In the genomic region with DNA sequence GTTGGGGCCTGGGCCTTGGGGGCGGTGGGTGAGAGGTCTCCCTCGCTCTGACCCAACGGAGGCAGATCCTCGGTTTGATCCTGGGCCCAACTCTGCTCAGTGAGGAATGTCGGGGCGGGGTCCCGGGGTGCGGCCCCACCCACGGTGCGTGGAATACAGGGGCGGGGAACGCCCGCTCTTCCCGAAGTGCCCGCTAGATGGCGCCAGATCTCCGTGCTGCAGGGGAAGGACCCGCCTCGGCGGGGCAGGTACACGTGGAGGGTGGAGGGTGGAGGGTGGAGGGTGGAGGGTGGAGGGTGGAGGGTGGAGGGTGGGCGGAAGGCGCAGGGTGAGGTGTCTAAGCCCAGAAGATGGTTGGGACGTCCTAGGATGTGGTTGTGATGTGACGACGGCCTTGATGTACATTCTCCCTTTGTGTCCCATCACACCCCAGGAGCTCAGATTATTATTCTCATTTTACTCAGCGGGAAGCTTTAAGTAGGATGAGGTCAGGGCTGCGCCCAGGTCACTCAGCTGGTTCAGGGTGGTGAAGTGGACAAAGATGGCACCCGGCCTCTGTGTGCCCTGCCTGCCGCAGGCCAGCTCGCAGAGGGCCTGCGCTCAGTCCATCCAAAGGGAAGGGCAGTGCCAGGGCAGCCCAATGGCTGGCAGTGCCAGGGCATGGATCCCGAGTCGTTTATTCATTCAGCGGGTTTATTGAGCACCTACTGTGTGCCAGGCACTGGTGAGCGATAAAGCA, we compare ENCODE assay signal across 8 cellular contexts. TPM values are rescaled to one million over a fixed set of nuclear protein-coding genes. Genes with fewer than 3 reads are reported as not detected.
DNase-seq lines count a peak whose midpoint lies in the region; ATAC-seq, FAIRE-seq and TF ChIP-seq lines count a peak whose summit lies in the region.

No MANE protein-coding gene starts in this region.

- in situ Hi-C loops in brain microvascular endothelial cell (cut with HindIII; ENCODE audit: low pct_ligation_motif_present, low sequenced_read_pairs) = no loop called here

- TF ChIP-seq CTCF in WI38 (IDR thresholded peaks at IDR 0.05; ENCODE audit: low read depth, low read length) (peak; percentile 74), brain microvascular endothelial cell (IDR thresholded peaks at IDR 0.05; ENCODE audit: low read depth, low read length, missing control alignments) (peak; percentile 84), kidney (IDR thresholded peaks at IDR 0.05; ENCODE audit: borderline replicate concordance, extremely low read depth, insufficient read depth) (peak; percentile 91)

- H3K27ac ChIP-seq in brain microvascular endothelial cell (no peak overlapping the region), kidney (ENCODE audit: low read depth in 2 of 2, low read length in 2 of 2) (no peak overlapping the region)

- H3K9ac ChIP-seq in kidney (ENCODE audit: low read length in 2 of 2) = no peak overlapping the region

- intact Hi-C loops in kidney (cut with DNase I) = loop anchor here (5.0 kb wide), 1 partner anchor 73 kb away; no protein-coding TSS in a partner anchor

- no peak for FAIRE-seq in kidney (lab: Jason Lieb, UNC)

- peak; percentile 15 for DNase-seq in NCI-H1105 treated with DMSO at 0.1 percent for 48 hours (lab: John Stamatoyannopoulos, UW)
- DNase-seq in NCI-H1105 (lab: John Stamatoyannopoulos, UW) = no peak
- DNase-seq in NCI-H1694 (lab: John Stamatoyannopoulos, UW) = peak; percentile 78
- peak; percentile 53 for DNase-seq in brain microvascular endothelial cell
- peak; percentile 92 for DNase-seq in kidney
- peak; percentile 92 to 94 for DNase-seq in stimulated activated CD4-positive, alpha-beta T cell treated with anti-CD3 and anti-CD28 coated beads, Interleukin-2, amount 100 ng/mL, for 24 hours

- no peaks in the 10 kb centered on the region for H3K4me1 ChIP-seq in kidney (ENCODE audit: control insufficient read depth in 1 of 2, insufficient read depth in 1 of 2, low read depth in 1 of 2, low read length in 2 of 2)

- no peaks in the 10 kb centered on the region for H3K27me3 ChIP-seq in brain microvascular endothelial cell (replicated peaks)

- ATAC-seq in HG02571 (IDR thresholded peaks at IDR 0.05; ENCODE audit: unreplicated experiment) = peak; percentile 72

- H3K4me3 ChIP-seq in WI38 (ENCODE audit: low read depth, low read length) = no peak overlapping the region
- H3K4me3 ChIP-seq in brain microvascular endothelial cell (ENCODE audit: low read depth, low read length) = peak overlapping the region; percentile 40
- no peak overlapping the region for H3K4me3 ChIP-seq in kidney (ENCODE audit: low read length in 2 of 2)

- H3K36me3 ChIP-seq in brain microvascular endothelial cell (replicated peaks) (no peaks in the 10 kb centered on the region), kidney (ENCODE audit: control insufficient read depth in 1 of 2, insufficient read depth in 2 of 2, low read length in 2 of 2) (no peaks in the 10 kb centered on the region)

- H3K9me3 ChIP-seq in kidney (ENCODE audit: control insufficient read depth in 1 of 2, low read length in 2 of 2) = no peaks in the 10 kb centered on the region

RNA-seq across cellular contexts. Expression of gene RPS14, which starts 9.4 kb away (rescaled TPM):
- total RNA-seq in kidney = 1,504 TPM
- polyA plus RNA-seq in kidney (ENCODE audit: insufficient read depth, low read depth, low replicate concordance) = 1,994 TPM

RNA-seq across cellular contexts. Expression of gene CD74, which starts 46.3 kb away (rescaled TPM):
- 2,003 TPM for total RNA-seq in kidney
- polyA plus RNA-seq in kidney (ENCODE audit: insufficient read depth, low read depth, low replicate concordance) = 1,887 TPM

RNA-seq across cellular contexts. Expression of gene NDST1, which starts 48.9 kb away (rescaled TPM):
- 60.7 TPM for total RNA-seq in kidney
- 11.7 TPM for polyA plus RNA-seq in kidney (ENCODE audit: insufficient read depth, low read depth, low replicate concordance)
